Comparison of ENCODE assay signal across 17 cellular contexts in genomic region chr4:155495572-155496293, GRCh38.
DNase-seq lines count a peak whose midpoint lies in the region; ATAC-seq and TF ChIP-seq lines count a peak whose summit lies in the region.
"Had no signal": no experiment of that assay in that cellular context is flagged by ENCODE, and none has a peak within 500 bp of the region (broad histone marks: within the 10 kb centered on the region; RNA-seq: fewer than 3 reads in every experiment).

No MANE protein-coding gene starts in this region.

- H3K27me3 ChIP-seq in suprapubic skin (no peaks in the 10 kb centered on the region), tibial artery (no peaks in the 10 kb centered on the region)
- H3K27me3 ChIP-seq: BE2C had no signal

- H3K36me3 ChIP-seq in suprapubic skin: no peaks in the 10 kb centered on the region
- no peaks in the 10 kb centered on the region for H3K36me3 ChIP-seq in tibial artery
- H3K36me3 ChIP-seq: BE2C had no signal

- DNase-seq in Right ventricle myocardium inferior (ENCODE audit: missing footprints): no peak
- DNase-seq in cardiac septum (ENCODE audit: low spot score): no peak
- DNase-seq in left cardiac atrium: no peak
- DNase-seq in mesothelial cell of epicardium (ENCODE audit: low spot score in 2 of 2, unreplicated experiment in 2 of 2): no peak
- DNase-seq in NCI-H69 (lab: John Stamatoyannopoulos, UW): no peak
- no peak for DNase-seq in suprapubic skin (ENCODE audit: low spot score in 2 of 2)
- DNase-seq in tibial artery: no peak
- DNase-seq: BE2C; CD4-positive, CD25-positive, alpha-beta regulatory T cell; COR-L47; DMS 273 treated with DMSO at 0.1 percent for 48 hours; DND-41; H9; NCI-H1105 treated with DMSO at 0.1 percent for 48 hours; NCI-H1694; NCI-H748 treated with DMSO at 0.1 percent for 48 hours had no signal

- peak overlapping the region; percentile 41 for H3K4me3 Mint-ChIP-seq in mesothelial cell of epicardium
- H3K4me3 Mint-ChIP-seq: CD4-positive, CD25-positive, alpha-beta regulatory T cell; H9 had no signal

- peaks cover 4% of the 10 kb centered on the region for H3K9me3 Mint-ChIP-seq in mesothelial cell of epicardium

- no peak for TF ChIP-seq POLR2A in suprapubic skin (IDR thresholded peaks at IDR 0.05)

- no peaks in the 10 kb centered on the region for H3K9me3 ChIP-seq in suprapubic skin
- no peaks in the 10 kb centered on the region for H3K9me3 ChIP-seq in tibial artery
- H3K9me3 ChIP-seq: BE2C had no signal

- H3K36me3 Mint-ChIP-seq in mesothelial cell of epicardium: peaks cover 3% of the 10 kb centered on the region
- H3K36me3 Mint-ChIP-seq: CD4-positive, CD25-positive, alpha-beta regulatory T cell had no signal

- H3K27me3 Mint-ChIP-seq in mesothelial cell of epicardium (ENCODE audit: low read depth): no peaks in the 10 kb centered on the region
- H3K27me3 Mint-ChIP-seq: CD4-positive, CD25-positive, alpha-beta regulatory T cell had no signal

- ATAC-seq in Right ventricle myocardium inferior (peak; percentile 68), left cardiac atrium (peak; percentile 59 to 94), HG03432 (IDR thresholded peaks at IDR 0.05; ENCODE audit: unreplicated experiment) (no peak)

- peak overlapping the region; percentile 62 for H3K27ac Mint-ChIP-seq in mesothelial cell of epicardium
- H3K27ac Mint-ChIP-seq: H9 had no signal

- H3K4me3 ChIP-seq in suprapubic skin (no peak overlapping the region), tibial artery (no peak overlapping the region)

- H3K4me1 ChIP-seq in suprapubic skin: no peaks in the 10 kb centered on the region
- peaks cover 0 to 9% (median 0%) of the 10 kb centered on the region in 4 donors for H3K4me1 ChIP-seq in tibial artery
- H3K4me1 ChIP-seq: BE2C had no signal

- no peak overlapping the region for H3K27ac ChIP-seq in suprapubic skin
- H3K27ac ChIP-seq in tibial artery: no peak overlapping the region

- TF ChIP-seq CTCF in mesothelial cell of epicardium (IDR thresholded peaks at IDR 0.05; ENCODE audit: unreplicated experiment) (no peak), suprapubic skin (IDR thresholded peaks at IDR 0.05) (no peak), tibial artery (IDR thresholded peaks at IDR 0.05) (no peak)

- 81% methylated on average over 11 of the region's 11 CpGs for whole genome bisulfite sequencing in suprapubic skin

- H3K4me1 Mint-ChIP-seq in mesothelial cell of epicardium: peaks cover 18% of the 10 kb centered on the region
- H3K4me1 Mint-ChIP-seq: CD4-positive, CD25-positive, alpha-beta regulatory T cell; H9 had no signal

- intact Hi-C loops in Right ventricle myocardium inferior (cut with DNase I): no loop called here
- intact Hi-C loops in cardiac septum (cut with DNase I): no loop called here
- intact Hi-C loops in left cardiac atrium (cut with DNase I): no loop called here
- intact Hi-C loops in tibial artery (cut with DNase I; ENCODE audit: low total_unique reads): loop anchor here (2.0 kb wide), 1 partner anchor 63 kb away; no protein-coding TSS in a partner anchor

- no peak for TF ChIP-seq EP300 in suprapubic skin (IDR thresholded peaks at IDR 0.05)
